ENCODE assay signal across 19 cellular contexts in genomic region chr1:239633432-239633831, GRCh38.
"Had no signal": no experiment of that assay in that cellular context is flagged by ENCODE, and none has a peak within 500 bp of the region (broad histone marks: within the 10 kb centered on the region; RNA-seq: fewer than 3 reads in every experiment).

No MANE protein-coding gene starts in this region.

- H3K27ac ChIP-seq: dorsolateral prefrontal cortex, esophagus muscularis mucosa, gastrocnemius medialis, heart right ventricle, neutrophil, stomach, thoracic aorta, transverse colon had no signal

- DNase-seq: cortex of kidney; dorsolateral prefrontal cortex; effector CD8-positive, alpha-beta T cell; gastrocnemius medialis; heart right ventricle; hypothalamus; kidney glomerular epithelial cell; mucosa of descending colon; naive thymus-derived CD8-positive, alpha-beta T cell; posterior cingulate gyrus; stimulated activated CD4-positive, alpha-beta T cell treated with anti-CD3 and anti-CD28 coated beads, Interleukin-12 subunit alpha, Interleukin-12 subunit beta, amount 100 ng/mL, for 4 hours; stimulated activated naive CD4-positive, alpha-beta T cell; stomach; substantia nigra; transverse colon had no signal

- H3K4me1 ChIP-seq: gastrocnemius medialis, heart right ventricle, transverse colon had no signal

- H3K4me3 ChIP-seq: dorsolateral prefrontal cortex, esophagus muscularis mucosa, gastrocnemius medialis, heart right ventricle, mucosa of descending colon, stomach, thoracic aorta, transverse colon had no signal

- H3K9me3 ChIP-seq: esophagus muscularis mucosa, gastrocnemius medialis, mucosa of descending colon, neutrophil, stomach, thoracic aorta, transverse colon had no signal

- H3K36me3 ChIP-seq: esophagus muscularis mucosa, gastrocnemius medialis, heart right ventricle, neutrophil, stomach, thoracic aorta, transverse colon had no signal

- ATAC-seq: gastrocnemius medialis; heart right ventricle; mucosa of descending colon; naive thymus-derived CD8-positive, alpha-beta T cell; sciatic nerve had no signal

- H3K27me3 ChIP-seq: dorsolateral prefrontal cortex, esophagus muscularis mucosa, gastrocnemius medialis, heart right ventricle, neutrophil, stomach, transverse colon had no signal
